Comparison of ENCODE assay signal across 16 cellular contexts in genomic region chr5:133902521-133903118, GRCh38.
"Had no signal": no experiment of that assay in that cellular context is flagged by ENCODE, and none has a peak within 500 bp of the region (broad histone marks: within the 10 kb centered on the region; RNA-seq: fewer than 3 reads in every experiment).

No MANE protein-coding gene starts in this region.

- H3K9me3 ChIP-seq: lower lobe of right lung, tibial artery had no signal

- H3K36me3 ChIP-seq: lower lobe of right lung, tibial artery had no signal

- H3K4me3 Mint-ChIP-seq: activated T-cell treated with anti-CD3 and anti-CD28 coated beads, Interleukin-2, amount 50 U/mL, for 72 hours; effector memory CD8-positive, alpha-beta T cell; natural killer cell; T-cell had no signal

- ATAC-seq: activated naive CD4-positive, alpha-beta T cell treated with anti-CD3 and anti-CD28 coated beads, Interleukin-2, amount 50 U/mL, for 72 hours; activated T-cell treated with anti-CD3 and anti-CD28 coated beads, Interleukin-2, amount 50 U/mL, for 72 hours; effector memory CD8-positive, alpha-beta T cell; left colon; lower lobe of right lung; natural killer cell; sciatic nerve; stimulated activated naive CD8-positive, alpha-beta T cell treated with anti-CD3 and anti-CD28 coated beads, Interleukin-15, Interleukin-2, amounts not matched to agents 100 U/mL and 50 U/mL, for 24 hours; T-cell had no signal

- H3K27me3 ChIP-seq: hepatocyte, tibial artery had no signal

- H2AFZ ChIP-seq: hepatocyte had no signal

- H3K9me3 Mint-ChIP-seq: activated naive CD4-positive, alpha-beta T cell treated with anti-CD3 and anti-CD28 coated beads, Interleukin-2, amount 50 U/mL, for 72 hours; activated T-cell treated with anti-CD3 and anti-CD28 coated beads, Interleukin-2, amount 50 U/mL, for 72 hours; effector memory CD8-positive, alpha-beta T cell; natural killer cell; T-cell had no signal

- H3K4me1 ChIP-seq: lower lobe of right lung, tibial artery had no signal

- H3K27me3 Mint-ChIP-seq: T-cell had no signal

- DNase-seq: activated CD4-positive, CD25-positive, alpha-beta regulatory T cell treated with anti-CD3 and anti-CD28 coated beads, Interleukin-2, amount 50 U/mL, for 72 hours; activated gamma-delta T cell; activated T-cell treated with anti-CD3 and anti-CD28 coated beads, Interleukin-2, amount 50 U/mL, for 72 hours; effector memory CD8-positive, alpha-beta T cell; islet precursor cell; left colon; lower lobe of right lung; natural killer cell; nucleus accumbens; stimulated activated naive CD8-positive, alpha-beta T cell treated with anti-CD3 and anti-CD28 coated beads, Interleukin-15, Interleukin-2, amounts not matched to agents 100 U/mL and 50 U/mL, for 24 hours; T-cell; tibial artery had no signal

- H3K27ac Mint-ChIP-seq: activated naive CD4-positive, alpha-beta T cell treated with anti-CD3 and anti-CD28 coated beads, Interleukin-2, amount 50 U/mL, for 72 hours; activated T-cell treated with anti-CD3 and anti-CD28 coated beads, Interleukin-2, amount 50 U/mL, for 72 hours; effector memory CD8-positive, alpha-beta T cell; natural killer cell; T-cell had no signal

- H3K4me2 ChIP-seq: hepatocyte had no signal

- H3K4me1 Mint-ChIP-seq: natural killer cell, T-cell had no signal

- H3K36me3 Mint-ChIP-seq: activated naive CD4-positive, alpha-beta T cell treated with anti-CD3 and anti-CD28 coated beads, Interleukin-2, amount 50 U/mL, for 72 hours; natural killer cell; T-cell had no signal

- H3K4me3 ChIP-seq: hepatocyte, lower lobe of right lung, tibial artery had no signal

- H3K27ac ChIP-seq: hepatocyte, lower lobe of right lung, tibial artery, VCaP had no signal
